Comparison of ENCODE assay signal across 24 cellular contexts in the genomic region with DNA sequence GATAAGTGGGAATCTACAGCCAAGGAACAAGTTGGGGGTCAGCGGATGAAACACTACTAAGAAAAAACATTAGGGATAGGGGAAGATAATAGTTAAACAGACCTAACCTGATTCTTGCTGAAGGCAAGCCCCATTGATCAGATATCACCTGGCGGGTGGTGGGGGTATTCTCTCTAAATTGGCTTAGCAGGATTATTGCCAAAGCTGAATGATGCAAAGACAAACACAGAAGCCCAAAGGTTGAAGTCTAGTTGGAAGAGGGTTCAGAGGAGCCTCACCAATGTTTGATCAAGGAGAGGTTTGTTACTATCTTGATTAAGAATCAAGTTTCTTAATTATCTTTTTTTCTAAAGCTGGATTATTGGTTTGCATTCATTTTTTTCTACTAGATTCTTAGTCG.
"Had no signal": no experiment of that assay in that cellular context is flagged by ENCODE, and none has a peak within 500 bp of the region (broad histone marks: within the 10 kb centered on the region; RNA-seq: fewer than 3 reads in every experiment).

No MANE protein-coding gene starts in this region.

- H3K27ac ChIP-seq: pancreas, prostate gland, sigmoid colon, spleen, suprapubic skin, thoracic aorta, tibial artery, uterus had no signal

- H3K4me1 ChIP-seq: pancreas, prostate gland, sigmoid colon, spleen, suprapubic skin, tibial artery, uterus had no signal

- H3K4me3 ChIP-seq: lung, pancreas, prostate gland, sigmoid colon, spleen, suprapubic skin, thoracic aorta, tibial artery, uterus had no signal

- DNase-seq: hypothalamus; immature natural killer cell; kidney; left ventricle myocardium superior; mesendoderm; naive thymus-derived CD8-positive, alpha-beta T cell; nucleus accumbens; pancreas; posterior cingulate gyrus; retina; right cardiac atrium; sigmoid colon; small intestine; spleen; stimulated activated CD4-positive, alpha-beta T cell treated with anti-CD3 and anti-CD28 coated beads, Interleukin-4, amount 100 ng/mL, for 24 hours; stimulated activated naive CD4-positive, alpha-beta T cell; tibial artery; uterus had no signal

- H3K9me3 ChIP-seq: pancreas, prostate gland, sigmoid colon, suprapubic skin, thoracic aorta, tibial artery, uterus had no signal

- H3K36me3 ChIP-seq: pancreas, prostate gland, sigmoid colon, spleen, suprapubic skin, thoracic aorta, tibial artery, uterus had no signal

- FAIRE-seq: islet of Langerhans, kidney, pancreas, small intestine had no signal

- H3K27me3 ChIP-seq: pancreas, sigmoid colon, spleen, suprapubic skin, tibial artery, uterus had no signal

- ATAC-seq: left ventricle myocardium superior; naive thymus-derived CD8-positive, alpha-beta T cell; pancreas; right cardiac atrium; stimulated activated effector memory CD8-positive, alpha-beta T cell treated with anti-CD3 and anti-CD28 coated beads, Interleukin-12 subunit alpha, Interleukin-12 subunit beta, amount 100 ng/mL, for 72 hours had no signal
